In the genomic region with DNA sequence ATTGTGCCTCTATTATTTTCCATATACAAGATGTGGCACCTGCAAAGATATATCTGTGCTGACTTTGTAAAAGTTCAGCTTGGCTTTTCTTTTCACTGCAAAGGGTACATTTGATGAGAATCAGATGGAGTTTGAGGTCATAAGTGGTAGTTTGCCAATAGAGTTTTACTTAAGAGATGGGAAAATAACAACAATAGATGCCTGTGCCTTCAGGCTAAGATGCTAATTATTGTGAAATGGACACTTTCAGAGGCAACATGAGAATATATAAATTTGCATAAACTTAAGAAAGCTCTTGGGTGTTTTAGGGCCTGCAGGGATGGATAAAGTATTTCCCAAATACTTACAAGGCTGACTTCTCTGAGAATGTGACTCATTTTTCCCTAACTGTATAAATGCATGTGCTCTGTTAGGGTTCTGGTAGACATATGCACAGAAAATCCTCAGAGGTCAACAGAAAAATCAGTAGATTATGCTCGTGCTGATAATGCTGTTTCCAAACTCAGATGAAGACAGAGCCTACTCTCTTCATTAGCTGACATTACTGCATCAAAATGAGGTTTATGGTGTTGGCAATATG, we compare ENCODE assay signal across 25 cellular contexts.
DNase-seq lines count a peak whose midpoint lies in the region; ATAC-seq and TF ChIP-seq lines count a peak whose summit lies in the region.
"Had no signal": no experiment of that assay in that cellular context is flagged by ENCODE, and none has a peak within 500 bp of the region (broad histone marks: within the 10 kb centered on the region; RNA-seq: fewer than 3 reads in every experiment).

No MANE protein-coding gene starts in this region.

- WGBS in esophagus muscularis mucosa = 43% methylated on average over 1 of the region's 1 CpG
- 8 to 42% methylated on average over 1 of the region's 1 CpG for WGBS in gastroesophageal sphincter (ENCODE audit: low coverage in 1 of 2), 2 donors
- WGBS in smooth muscle cell (ENCODE audit: low lambda C conversion rate) = 7% methylated on average over 1 of the region's 1 CpG

- H3K4me1 ChIP-seq in esophagus muscularis mucosa = peaks cover 21 to 57% (median 43%) of the 10 kb centered on the region in 4 donors
- H3K4me1 ChIP-seq in gastroesophageal sphincter = peaks cover 7 to 54% (median 9%) of the 10 kb centered on the region in 3 donors
- H3K4me1 ChIP-seq in smooth muscle cell (ENCODE audit: low read depth) = no peaks in the 10 kb centered on the region
- H3K4me1 ChIP-seq: spleen had no signal

- H4K20me1 ChIP-seq in smooth muscle cell (ENCODE audit: low read depth) = no peaks in the 10 kb centered on the region

- H3K27me3 ChIP-seq in esophagus muscularis mucosa (no peaks in the 10 kb centered on the region), gastroesophageal sphincter (no peaks in the 10 kb centered on the region), smooth muscle cell (ENCODE audit: low read depth) (no peaks in the 10 kb centered on the region)
- H3K27me3 ChIP-seq: suprapubic skin had no signal

- peak overlapping the region; percentile 6 for H2AFZ ChIP-seq in smooth muscle cell (ENCODE audit: low read depth)

- TF ChIP-seq POLR2A in esophagus muscularis mucosa (IDR thresholded peaks at IDR 0.05; ENCODE audit: low read depth) = no peak
- TF ChIP-seq POLR2A in gastroesophageal sphincter (IDR thresholded peaks at IDR 0.05) = no peak

- H3K79me2 ChIP-seq in smooth muscle cell (ENCODE audit: low read depth) = no peaks in the 10 kb centered on the region

- TF ChIP-seq CTCF in HFF-Myc (IDR thresholded peaks at IDR 0.05; ENCODE audit: low read depth, low read length, missing control alignments) = no peak
- TF ChIP-seq CTCF in esophagus muscularis mucosa (IDR thresholded peaks at IDR 0.05) = no peak
- no peak for TF ChIP-seq CTCF in gastroesophageal sphincter (IDR thresholded peaks at IDR 0.05)
- no peak for TF ChIP-seq CTCF in smooth muscle cell (IDR thresholded peaks at IDR 0.05; ENCODE audit: borderline replicate concordance, insufficient read depth, poor library complexity, severe bottlenecking)

- no peak for ATAC-seq in gastroesophageal sphincter
- ATAC-seq in GM18517 (IDR thresholded peaks at IDR 0.05; ENCODE audit: unreplicated experiment) = no peak
- ATAC-seq in HG03108 (IDR thresholded peaks at IDR 0.05; ENCODE audit: unreplicated experiment) = no peak
- ATAC-seq in esophagus mucosa = no peak
- ATAC-seq: activated CD8-positive, alpha-beta T cell treated with anti-CD3 and anti-CD28 coated beads for 36 hours; left ventricle myocardium superior had no signal

- peaks cover 4% of the 10 kb centered on the region for H3F3A ChIP-seq in smooth muscle cell (ENCODE audit: low read depth)

- H3K4me2 ChIP-seq in smooth muscle cell = peak overlapping the region; percentile 29

- H3K9ac ChIP-seq in smooth muscle cell (ENCODE audit: low read depth) = no peak overlapping the region

- H3K27ac ChIP-seq in esophagus muscularis mucosa (replicated peaks in 1 of 4) (peak overlapping the region; percentile 86 to 96 (median 90)), gastroesophageal sphincter (peak overlapping the region in 3 of 4 donors; percentile 90 to 96 (median 94)), smooth muscle cell (ENCODE audit: low read depth) (no peak overlapping the region)
- H3K27ac ChIP-seq: SK-N-MC, spleen, suprapubic skin had no signal

- DNase-seq in HFF-Myc (ENCODE audit: extremely low read depth, low read depth) (peak; percentile 65), esophagus muscularis mucosa (ENCODE audit: extremely low spot score) (no peak), smooth muscle cell (lab: John Stamatoyannopoulos, UW; ENCODE audit: unreplicated experiment) (no peak), NCI-H774 (lab: John Stamatoyannopoulos, UW) (no peak)
- DNase-seq: activated CD4-positive, alpha-beta T cell treated with anti-CD3 and anti-CD28 coated beads for 1 hour; activated CD8-positive, alpha-beta T cell treated with anti-CD3 and anti-CD28 coated beads for 36 hours; activated naive CD8-positive, alpha-beta T cell treated with anti-CD3 and anti-CD28 coated beads, Interleukin-2, amount 10 ng/mL, durations not matched to agents 7 days and 5 days; DMS79 treated with DMSO at 0.1 percent for 48 hours; glutamatergic neuron; HFFc6; Karpas-422; left ventricle myocardium superior; naive B cell; NCI-H146; NCI-H446 treated with DMSO at 0.1 percent for 48 hours; retina; spleen; stimulated activated CD4-positive, alpha-beta T cell treated with anti-CD3 and anti-CD28 coated beads, Interleukin-4, amount 100 ng/mL, for 1 hour; T-helper 2 cell had no signal

- H3K4me3 ChIP-seq in HFF-Myc (replicated peaks; ENCODE audit: low read depth, low read length) (no peak overlapping the region), esophagus muscularis mucosa (no peak overlapping the region), gastroesophageal sphincter (no peak overlapping the region), smooth muscle cell (no peak overlapping the region)
- H3K4me3 ChIP-seq: SK-N-MC, spleen, suprapubic skin had no signal

- H3K36me3 ChIP-seq in esophagus muscularis mucosa = no peaks in the 10 kb centered on the region
- no peaks in the 10 kb centered on the region for H3K36me3 ChIP-seq in gastroesophageal sphincter
- no peaks in the 10 kb centered on the region for H3K36me3 ChIP-seq in smooth muscle cell (ENCODE audit: low read depth)
- H3K36me3 ChIP-seq: spleen, suprapubic skin had no signal

- H3K9me3 ChIP-seq in esophagus muscularis mucosa (no peaks in the 10 kb centered on the region), gastroesophageal sphincter (no peaks in the 10 kb centered on the region), smooth muscle cell (replicated peaks; ENCODE audit: low read depth) (no peaks in the 10 kb centered on the region)
- H3K9me3 ChIP-seq: suprapubic skin had no signal

- intact Hi-C loops in esophagus muscularis mucosa (cut with DNase I) = no loop called here

- TF ChIP-seq EP300 in esophagus muscularis mucosa (IDR thresholded peaks at IDR 0.05) (no peak), gastroesophageal sphincter (IDR thresholded peaks at IDR 0.05) (no peak)
